Comparison of ENCODE assay signal across 8 cellular contexts in genomic region chr1:1889847-1890505, GRCh38. TPM values are rescaled to one million over a fixed set of nuclear protein-coding genes. Genes with fewer than 3 reads are reported as not detected.
A peak's percentile ranks its signal among the peaks of the same experiment; 100 is the strongest.
DNase-seq lines count a peak whose midpoint lies in the region; ATAC-seq lines count a peak whose summit lies in the region.

No MANE protein-coding gene starts in this region.

- peaks cover 41% of the 10 kb centered on the region for H3K4me1 ChIP-seq in Karpas-422 (ENCODE audit: low read length)
- H3K4me1 ChIP-seq in effector memory CD4-positive, alpha-beta T cell (ENCODE audit: control insufficient read depth, insufficient read depth, low read length, poor library complexity, severe bottlenecking) = peaks cover 48% of the 10 kb centered on the region

- H2AFZ ChIP-seq in Karpas-422 (ENCODE audit: low read length) = no peak overlapping the region

- peak overlapping the region; percentile 92 for H3K4me3 ChIP-seq in Karpas-422 (ENCODE audit: low read length)
- peak overlapping the region; percentile 88 for H3K4me3 ChIP-seq in effector memory CD4-positive, alpha-beta T cell (ENCODE audit: insufficient read depth, low read depth, low read length, poor library complexity, severe bottlenecking)

- H4K20me1 ChIP-seq in Karpas-422 (ENCODE audit: insufficient read depth, low read depth, low read length) = peaks cover 46% of the 10 kb centered on the region

- H3K27me3 ChIP-seq in Karpas-422 (ENCODE audit: low read length) = no peaks in the 10 kb centered on the region
- H3K27me3 ChIP-seq in effector memory CD4-positive, alpha-beta T cell (replicated peaks; ENCODE audit: control insufficient read depth, insufficient read depth, low read length, poor library complexity, severe bottlenecking) = no peaks in the 10 kb centered on the region

- peak overlapping the region; percentile 86 for H3K4me3 Mint-ChIP-seq in stimulated activated naive CD8-positive, alpha-beta T cell treated with anti-CD3 and anti-CD28 coated beads, Interleukin-15, Interleukin-2, amounts not matched to agents 100 ng/mL and 50 ng/mL, for 24 hours

- H3K4me2 ChIP-seq in Karpas-422 (ENCODE audit: low read depth, low read length, poor library complexity, severe bottlenecking) = peak overlapping the region; percentile 75

- H3K9me2 ChIP-seq in Karpas-422 (replicated peaks; ENCODE audit: insufficient read depth, low read length) = no peaks in the 10 kb centered on the region

- H3K27me3 Mint-ChIP-seq in stimulated activated naive CD8-positive, alpha-beta T cell treated with anti-CD3 and anti-CD28 coated beads, Interleukin-15, Interleukin-2, amounts not matched to agents 100 ng/mL and 50 ng/mL, for 24 hours = no peaks in the 10 kb centered on the region

- ATAC-seq in GM21529 (IDR thresholded peaks at IDR 0.05; ENCODE audit: unreplicated experiment) = peak; percentile 33
- no peak for ATAC-seq in HG03378 (IDR thresholded peaks at IDR 0.05; ENCODE audit: unreplicated experiment)

- H3K36me3 Mint-ChIP-seq in stimulated activated naive CD8-positive, alpha-beta T cell treated with anti-CD3 and anti-CD28 coated beads, Interleukin-15, Interleukin-2, amounts not matched to agents 100 ng/mL and 50 ng/mL, for 24 hours (ENCODE audit: low read depth) = peaks cover 16% of the 10 kb centered on the region

- H3K9me3 Mint-ChIP-seq in stimulated activated naive CD8-positive, alpha-beta T cell treated with anti-CD3 and anti-CD28 coated beads, Interleukin-15, Interleukin-2, amounts not matched to agents 100 ng/mL and 50 ng/mL, for 24 hours = no peaks in the 10 kb centered on the region

- peaks cover 53% of the 10 kb centered on the region for H3K79me2 ChIP-seq in Karpas-422 (ENCODE audit: low read length)

- peak overlapping the region; percentile 85 for H3K27ac Mint-ChIP-seq in stimulated activated naive CD8-positive, alpha-beta T cell treated with anti-CD3 and anti-CD28 coated beads, Interleukin-15, Interleukin-2, amounts not matched to agents 100 ng/mL and 50 ng/mL, for 24 hours

- DNase-seq in EH (ENCODE audit: low read depth) (peak; percentile 71), Karpas-422 (peak; percentile 82), mesenteric fat pad (ENCODE audit: low spot score) (peak; percentile 93)
- DNase-seq in activated CD4-positive, CD25-positive, alpha-beta regulatory T cell treated with anti-CD3 and anti-CD28 coated beads, Interleukin-2, amount 50 U/mL, for 72 hours = peak; percentile 66
- peak in 2 of 3 donors; percentile 18 to 36 for DNase-seq in effector memory CD4-positive, alpha-beta T cell

- peaks cover 9% of the 10 kb centered on the region; the same call in 1 of the 2 replicates for H3K36me3 ChIP-seq in Karpas-422 (ENCODE audit: insufficient read depth, low read length)
- H3K36me3 ChIP-seq in effector memory CD4-positive, alpha-beta T cell (ENCODE audit: control insufficient read depth, insufficient read depth, low read length) = no peaks in the 10 kb centered on the region

- H3K9me3 ChIP-seq in Karpas-422 (ENCODE audit: low read length) = no peaks in the 10 kb centered on the region
- H3K9me3 ChIP-seq in effector memory CD4-positive, alpha-beta T cell (ENCODE audit: control insufficient read depth, low read length) = no peaks in the 10 kb centered on the region

- H3K9ac ChIP-seq in Karpas-422 (ENCODE audit: low read length) = peak overlapping the region; percentile 97

- peak overlapping the region; percentile 85 for H3K27ac ChIP-seq in Karpas-422 (ENCODE audit: low read length)
- H3K27ac ChIP-seq in effector memory CD4-positive, alpha-beta T cell (ENCODE audit: insufficient read depth, low read length, poor library complexity, severe bottlenecking) = peak overlapping the region; percentile 93

- H3K4me1 Mint-ChIP-seq in stimulated activated naive CD8-positive, alpha-beta T cell treated with anti-CD3 and anti-CD28 coated beads, Interleukin-15, Interleukin-2, amounts not matched to agents 100 ng/mL and 50 ng/mL, for 24 hours (ENCODE audit: low read depth) = peaks cover 59% of the 10 kb centered on the region

RNA-seq across cellular contexts. Expression of gene GNB1, which starts 0.9 kb away (rescaled TPM):
- total RNA-seq in Karpas-422 (2014; rRNA removed; shearing (Covaris generic); ENCODE audit: low replicate concordance) = 65.7 and 93.7 TPM in 2 replicates
- total RNA-seq in mesenteric fat pad = 318 TPM

RNA-seq across cellular contexts. Expression of gene CALML6, which starts 25.1 kb away (rescaled TPM):
- total RNA-seq in Karpas-422 (2014; rRNA removed; shearing (Covaris generic); ENCODE audit: low replicate concordance) = 0.32 TPM in 1 of 2 replicates, not detected in the other
- total RNA-seq in mesenteric fat pad = 0.26 TPM

RNA-seq across cellular contexts. Expression of gene TMEM52, which starts 29.1 kb away (rescaled TPM):
- not detected in 2 replicates for total RNA-seq in Karpas-422 (2014; rRNA removed; shearing (Covaris generic); ENCODE audit: low replicate concordance)
- total RNA-seq in mesenteric fat pad = 1.5 TPM

Comparison
In these comparisons a context has a peak if more than half of its experiments do, and no peak if none do; other contexts are left out.
1. DNase-seq: peak in every context shown above with its lines; median percentile 93 in mesenteric fat pad; 82 in Karpas-422; 71 in EH; 66 in activated CD4-positive, CD25-positive, alpha-beta regulatory T cell treated with anti-CD3 and anti-CD28 coated beads, Interleukin-2, amount 50 U/mL, for 72 hours; 27 in effector memory CD4-positive, alpha-beta T cell.